13 cellular contexts compared by ENCODE assay signal in genomic region chrX:102765217-102765616, GRCh38. TPM values are rescaled to one million over a fixed set of nuclear protein-coding genes. Genes with fewer than 3 reads are reported as not detected.
DNase-seq lines count a peak whose midpoint lies in the region.
"Had no signal": no experiment of that assay in that cellular context is flagged by ENCODE, and none has a peak within 500 bp of the region (broad histone marks: within the 10 kb centered on the region; RNA-seq: fewer than 3 reads in every experiment).

No MANE protein-coding gene starts in this region.

- H3K4me1 Mint-ChIP-seq in activated CD4-positive, alpha-beta T cell treated with anti-CD3 and anti-CD28 coated beads, Interleukin-2, amount 10 ng/mL, durations not matched to agents 7 days and 5 days, result peaks cover 10% of the 10 kb centered on the region

- CTCF ChIA-PET in activated CD4-positive, alpha-beta T cell treated with anti-CD3 and anti-CD28 coated beads, Interleukin-2, amount 10 ng/mL, durations not matched to agents 7 days and 5 days (lab: Charles Lee), result no interaction called here

- peak; percentile 59 for DNase-seq in AG20443 (ENCODE audit: low spot score)
- DNase-seq in NCI-H226, result peak; percentile 34
- DNase-seq in dermis blood vessel endothelial cell, result peak; percentile 93
- peak; percentile 23 for DNase-seq in myocyte (ENCODE audit: low read depth)
- DNase-seq in activated CD4-positive, alpha-beta T cell treated with anti-CD3 and anti-CD28 coated beads, Interleukin-2, amount 10 ng/mL, durations not matched to agents 7 days and 5 days, result no peak
- no peak for DNase-seq in stimulated activated CD4-positive, alpha-beta T cell treated with anti-CD3 and anti-CD28 coated beads, Interleukin-2, amount 100 ng/mL, for 24 hours
- no peak for DNase-seq in NCI-H187 (lab: John Stamatoyannopoulos, UW)
- no peak for DNase-seq in DMS 273 (lab: John Stamatoyannopoulos, UW; ENCODE audit: unreplicated experiment)
- DNase-seq: activated CD4-positive, alpha-beta memory T cell treated with anti-CD3 and anti-CD28 coated beads, Interleukin-2, amount 10 ng/mL, durations not matched to agents 7 days and 5 days; activated naive CD4-positive, alpha-beta T cell treated with anti-CD3 and anti-CD28 coated beads, Interleukin-2, amount 50 U/mL, for 16 hours; CD4-positive, CD25-positive, alpha-beta regulatory T cell had no signal

- H3K27me3 Mint-ChIP-seq in activated CD4-positive, alpha-beta T cell treated with anti-CD3 and anti-CD28 coated beads, Interleukin-2, amount 10 ng/mL, durations not matched to agents 7 days and 5 days, result no peaks in the 10 kb centered on the region
- H3K27me3 Mint-ChIP-seq: activated CD4-positive, alpha-beta memory T cell treated with anti-CD3 and anti-CD28 coated beads, Interleukin-2, amount 10 ng/mL, durations not matched to agents 7 days and 5 days; stimulated activated naive CD8-positive, alpha-beta T cell treated with anti-CD3 and anti-CD28 coated beads, Interleukin-15, Interleukin-2, amounts not matched to agents 100 ng/mL and 50 ng/mL, for 24 hours had no signal

- H3K9me3 Mint-ChIP-seq in activated CD4-positive, alpha-beta T cell treated with anti-CD3 and anti-CD28 coated beads, Interleukin-2, amount 10 ng/mL, durations not matched to agents 7 days and 5 days, result no peaks in the 10 kb centered on the region
- H3K9me3 Mint-ChIP-seq: activated CD4-positive, alpha-beta memory T cell treated with anti-CD3 and anti-CD28 coated beads, Interleukin-2, amount 10 ng/mL, durations not matched to agents 7 days and 5 days; CD4-positive, CD25-positive, alpha-beta regulatory T cell; neural progenitor cell; stimulated activated naive CD8-positive, alpha-beta T cell treated with anti-CD3 and anti-CD28 coated beads, Interleukin-15, Interleukin-2, amounts not matched to agents 100 ng/mL and 50 ng/mL, for 24 hours had no signal

- H3K4me3 Mint-ChIP-seq in activated CD4-positive, alpha-beta T cell treated with anti-CD3 and anti-CD28 coated beads, Interleukin-2, amount 10 ng/mL, durations not matched to agents 7 days and 5 days, result no peak overlapping the region
- H3K4me3 Mint-ChIP-seq: activated CD4-positive, alpha-beta memory T cell treated with anti-CD3 and anti-CD28 coated beads, Interleukin-2, amount 10 ng/mL, durations not matched to agents 7 days and 5 days; neural progenitor cell; stimulated activated naive CD8-positive, alpha-beta T cell treated with anti-CD3 and anti-CD28 coated beads, Interleukin-15, Interleukin-2, amounts not matched to agents 100 ng/mL and 50 ng/mL, for 24 hours had no signal

- H3K36me3 Mint-ChIP-seq in activated CD4-positive, alpha-beta T cell treated with anti-CD3 and anti-CD28 coated beads, Interleukin-2, amount 10 ng/mL, durations not matched to agents 7 days and 5 days (ENCODE audit: low read depth), result peaks cover 2% of the 10 kb centered on the region
- H3K36me3 Mint-ChIP-seq: CD4-positive, CD25-positive, alpha-beta regulatory T cell; neural progenitor cell had no signal

- no peak overlapping the region for H3K27ac Mint-ChIP-seq in activated CD4-positive, alpha-beta T cell treated with anti-CD3 and anti-CD28 coated beads, Interleukin-2, amount 10 ng/mL, durations not matched to agents 7 days and 5 days
- H3K27ac Mint-ChIP-seq: activated CD4-positive, alpha-beta memory T cell treated with anti-CD3 and anti-CD28 coated beads, Interleukin-2, amount 10 ng/mL, durations not matched to agents 7 days and 5 days; CD4-positive, CD25-positive, alpha-beta regulatory T cell; neural progenitor cell; stimulated activated naive CD8-positive, alpha-beta T cell treated with anti-CD3 and anti-CD28 coated beads, Interleukin-15, Interleukin-2, amounts not matched to agents 100 ng/mL and 50 ng/mL, for 24 hours had no signal

- POLR2A ChIA-PET in activated CD4-positive, alpha-beta T cell treated with anti-CD3 and anti-CD28 coated beads, Interleukin-2, amount 10 ng/mL, durations not matched to agents 7 days and 5 days (lab: Charles Lee), result no interaction called here

RNA-seq across cellular contexts. Expression of gene GPRASP3, which starts 44.7 kb away (rescaled TPM):
- total RNA-seq in dermis blood vessel endothelial cell (6.0 TPM in 2 replicates), myocyte (4.3 and 13.5 TPM in 2 replicates)
- 4.0 TPM for polyA plus RNA-seq in myocyte (2012)
- 1 to 10 TPM; 1.2 to 1.4 TPM for total RNA-seq in activated CD4-positive, alpha-beta T cell treated with anti-CD3 and anti-CD28 coated beads, Interleukin-2, amount 10 ng/mL, durations not matched to agents 7 days and 5 days

RNA-seq across cellular contexts. Expression of gene GPRASP2, which starts 53.0 kb away (rescaled TPM):
- 19.9 and 20.6 TPM in 2 replicates for total RNA-seq in dermis blood vessel endothelial cell
- total RNA-seq in myocyte, result 6.6 and 11.0 TPM in 2 replicates
- 9.7 TPM for polyA plus RNA-seq in myocyte (2012)
- total RNA-seq in activated CD4-positive, alpha-beta T cell treated with anti-CD3 and anti-CD28 coated beads, Interleukin-2, amount 10 ng/mL, durations not matched to agents 7 days and 5 days, result under 1 TPM; 0.35 to 0.47 TPM

Comparison
In these comparisons a context has a peak if more than half of its experiments do, and no peak if none do; other contexts are left out.
1. DNase-seq: peak in AG20443 (single experiment), NCI-H226 (single experiment), dermis blood vessel endothelial cell (single experiment) and myocyte (single experiment); none in activated CD4-positive, alpha-beta T cell treated with anti-CD3 and anti-CD28 coated beads, Interleukin-2, amount 10 ng/mL, durations not matched to agents 7 days and 5 days (single experiment), stimulated activated CD4-positive, alpha-beta T cell treated with anti-CD3 and anti-CD28 coated beads, Interleukin-2, amount 100 ng/mL, for 24 hours (0 of 2), NCI-H187 (0 of 2) and DMS 273 (single experiment).